Comparison of ENCODE assay signal across 21 cellular contexts in genomic region chr4:100519205-100519604, GRCh38. TPM values are rescaled to one million over a fixed set of nuclear protein-coding genes. Genes with fewer than 3 reads are reported as not detected.
DNase-seq lines count a peak whose midpoint lies in the region; ATAC-seq and TF ChIP-seq lines count a peak whose summit lies in the region.
"Had no signal": no experiment of that assay in that cellular context is flagged by ENCODE, and none has a peak within 500 bp of the region (broad histone marks: within the 10 kb centered on the region; RNA-seq: fewer than 3 reads in every experiment).

No MANE protein-coding gene starts in this region.

- H3K27me3 ChIP-seq in left ventricle myocardium inferior (ENCODE audit: low read depth): no peaks in the 10 kb centered on the region
- H3K27me3 ChIP-seq: MG63, SJCRH30 had no signal

- H3K27ac ChIP-seq in left ventricle myocardium inferior (replicated peaks): peak overlapping the region; percentile 81
- no peak overlapping the region for H3K27ac ChIP-seq in coronary artery
- H3K27ac ChIP-seq: GM23248, SJCRH30 had no signal

- H3K4me1 ChIP-seq in left ventricle myocardium inferior: peaks cover 12% of the 10 kb centered on the region
- H3K4me1 ChIP-seq: SJCRH30 had no signal

- TF ChIP-seq CTCF in left ventricle myocardium inferior (IDR thresholded peaks at IDR 0.05; ENCODE audit: borderline replicate concordance): no peak
- TF ChIP-seq CTCF in coronary artery (IDR thresholded peaks at IDR 0.05): no peak

- intact Hi-C loops in left ventricle myocardium inferior (cut with micrococcal nuclease): loop anchor here (10.0 kb wide), 1 partner anchor 136 kb away; no protein-coding TSS in a partner anchor
- intact Hi-C loops in Right ventricle myocardium inferior (cut with DNase I): loop anchor here (2.0 to 5.0 kb wide), 3 partner anchors 97 to 218 kb away; no protein-coding TSS in a partner anchor

- H3K36me3 ChIP-seq in left ventricle myocardium inferior: no peaks in the 10 kb centered on the region
- H3K36me3 ChIP-seq: HAP-1, MG63, SJCRH30 had no signal

- no peak for DNase-seq in left ventricle myocardium inferior
- no peak for DNase-seq in Right ventricle myocardium inferior (ENCODE audit: missing footprints)
- DNase-seq in RPMI7951 (ENCODE audit: low read depth): peak; percentile 3
- peak; percentile 77 for DNase-seq in foreskin melanocyte
- no peak for DNase-seq in coronary artery (ENCODE audit: low spot score)
- DNase-seq in H4 (ENCODE audit: low spot score): no peak
- DNase-seq: CD4-positive, CD25-positive, alpha-beta regulatory T cell; COR-L47; DMS79; GM23248; MG63; NCI-H1417; NCI-H1694 treated with DMSO at 0.1 percent for 48 hours; NCI-H446 treated with DMSO at 0.1 percent for 48 hours; NCI-H526 treated with DMSO at 0.1 percent for 48 hours; SJCRH30 had no signal

- peaks cover 2% of the 10 kb centered on the region for H3K9me3 ChIP-seq in left ventricle myocardium inferior (replicated peaks)
- H3K9me3 ChIP-seq: HAP-1, MG63, SJCRH30 had no signal

- no peak overlapping the region for H3K4me3 ChIP-seq in left ventricle myocardium inferior
- H3K4me3 ChIP-seq in coronary artery: no peak overlapping the region
- H3K4me3 ChIP-seq: GM23248, HAP-1, K562, MG63, SJCRH30 had no signal

- no peak for ATAC-seq in Right ventricle myocardium inferior
- no peak for ATAC-seq in GM21528 (IDR thresholded peaks at IDR 0.05; ENCODE audit: low FRiP score, unreplicated experiment)
- ATAC-seq: K562 had no signal

RNA-seq across cellular contexts. Expression of gene EMCN, which starts 1.4 kb away (rescaled TPM):
- total RNA-seq in left ventricle myocardium inferior: 43.6 TPM
- 46.4 TPM for total RNA-seq in Right ventricle myocardium inferior
- total RNA-seq in RPMI7951 (2014; rRNA removed; shearing (Covaris generic)): 0.59 TPM in 1 of 2 replicates, not detected in the other
- total RNA-seq in H4 (2014; rRNA removed; shearing (Covaris generic)): not detected in 2 replicates
- total RNA-seq: B cell; CD4-positive, CD25-positive, alpha-beta regulatory T cell; K562; LHCN-M2 had no signal

Comparison
In these comparisons a context has a peak if more than half of its experiments do, and no peak if none do; other contexts are left out.
1. DNase-seq: peak in RPMI7951 (single experiment) and foreskin melanocyte (single experiment); none in left ventricle myocardium inferior (single experiment), Right ventricle myocardium inferior (single experiment), coronary artery (single experiment) and H4 (single experiment).
2. RNA of gene EMCN, which starts 1.4 kb away (total RNA-seq): 46.4 TPM in Right ventricle myocardium inferior (single experiment) and 43.6 TPM in left ventricle myocardium inferior (single experiment); 0.59 TPM in RPMI7951 and not detected in H4; every median in the first group is over 10 times any median in the second.